1 cellular context compared by ENCODE assay signal in genomic region chr12:100699209-100699608, GRCh38.
TF ChIP-seq lines count a peak whose summit lies in the region.

No MANE protein-coding gene starts in this region.

TF ChIP-seq in GM23338, 12 proteins besides CTCF, POLR2A, EP300 and RAD21 (continued from another document):
- TF ChIP-seq ZNF462 (CRISPR knock-in tag; IDR thresholded peaks at IDR 0.05) (no peak), ZNF331 (CRISPR knock-in tag; IDR thresholded peaks at IDR 0.05; ENCODE audit: low read depth) (no peak), STAT1 (IDR thresholded peaks at IDR 0.05; ENCODE audit: unreplicated experiment) (no peak), REST (IDR thresholded peaks at IDR 0.05; ENCODE audit: unreplicated experiment) (no peak), NANOG (IDR thresholded peaks at IDR 0.05; ENCODE audit: borderline replicate concordance) (no peak)
